11 cellular contexts compared by ENCODE assay signal in genomic region chr1:109134423-109134822, GRCh38. TPM values are rescaled to one million over a fixed set of nuclear protein-coding genes. Genes with fewer than 3 reads are reported as not detected.
DNase-seq lines count a peak whose midpoint lies in the region; ATAC-seq and TF ChIP-seq lines count a peak whose summit lies in the region.
"Had no signal": no experiment of that assay in that cellular context is flagged by ENCODE, and none has a peak within 500 bp of the region (broad histone marks: within the 10 kb centered on the region; RNA-seq: fewer than 3 reads in every experiment).

No MANE protein-coding gene starts in this region.

- peak; percentile 33 for DNase-seq in DMS53 treated with DMSO at 0.1 percent for 48 hours (lab: John Stamatoyannopoulos, UW; ENCODE audit: unreplicated experiment)
- peak; percentile 26 for DNase-seq in NCI-H69 (lab: John Stamatoyannopoulos, UW)
- DNase-seq in right lobe of liver, result peak in 1 of 3 donors; percentile 29
- DNase-seq in COLO829 (ENCODE audit: low spot score), result no peak
- DNase-seq in cerebellum (ENCODE audit: low spot score), result no peak
- DNase-seq: immature natural killer cell, retina had no signal

- H3K36me3 ChIP-seq in right lobe of liver, result no peaks in the 10 kb centered on the region
- H3K36me3 ChIP-seq: SJSA1 had no signal

- WGBS in right lobe of liver (ENCODE audit: insufficient coverage, low coverage, low lambda C conversion rate, missing lambda C conversion rate), result 17% methylated on average over 3 of the region's 7 CpGs

- ATAC-seq in GM19351 (IDR thresholded peaks at IDR 0.05; ENCODE audit: unreplicated experiment) (peak; percentile 64), right lobe of liver (peak; percentile 52 to 63 (median 56)), HG03196 (IDR thresholded peaks at IDR 0.05; ENCODE audit: unreplicated experiment) (no peak)
- ATAC-seq: HCT116 had no signal

- peak overlapping the region; percentile 6 to 44 (median 44) for H3K27ac ChIP-seq in right lobe of liver
- H3K27ac ChIP-seq: SJSA1 had no signal

- no peaks in the 10 kb centered on the region for H3K9me3 ChIP-seq in right lobe of liver
- H3K9me3 ChIP-seq: SJSA1 had no signal

- no peaks in the 10 kb centered on the region for H3K27me3 ChIP-seq in right lobe of liver
- H3K27me3 ChIP-seq: SJSA1 had no signal

- no peak for TF ChIP-seq CTCF in right lobe of liver (IDR thresholded peaks at IDR 0.05)

- intact Hi-C loops in right lobe of liver (cut with DNase I), result no loop called here

- TF ChIP-seq POLR2A in right lobe of liver (IDR thresholded peaks at IDR 0.05), result no peak

- H3K4me1 ChIP-seq in right lobe of liver, result peaks cover 0 to 25% (median 8%) of the 10 kb centered on the region in 4 donors
- H3K4me1 ChIP-seq: SJSA1 had no signal

- H3K4me3 ChIP-seq in right lobe of liver, result no peak overlapping the region
- H3K4me3 ChIP-seq: SJSA1 had no signal

RNA-seq across cellular contexts. Expression of gene ELAPOR1, which starts 20.5 kb away (rescaled TPM):
- 1 to 10 TPM in 1 of 6 experiments, under 1 TPM in 5; 0.16 to 1.2 (median 0.22) TPM for total RNA-seq in right lobe of liver
- total RNA-seq in cerebellum, result 6.4 TPM

RNA-seq across cellular contexts. Expression of gene TMEM167B, which starts 43.9 kb away (rescaled TPM):
- total RNA-seq in right lobe of liver (10 to 100 TPM; 10.5 to 21.9 (median 15.1) TPM), cerebellum (32.3 TPM)

RNA-seq across cellular contexts. Expression of gene TAF13, which starts 58.6 kb away (rescaled TPM):
- 10 to 100 TPM; 19.2 to 41.1 (median 26.4) TPM for total RNA-seq in right lobe of liver
- total RNA-seq in cerebellum, result 31.0 TPM

Comparison
In these comparisons a context has a peak if more than half of its experiments do, and no peak if none do; other contexts are left out.
1. DNase-seq: peak in DMS53 treated with DMSO at 0.1 percent for 48 hours (single experiment) and NCI-H69 (single experiment); none in COLO829 (single experiment) and cerebellum (single experiment).